1 cellular context compared by ENCODE assay signal in the genomic region with DNA sequence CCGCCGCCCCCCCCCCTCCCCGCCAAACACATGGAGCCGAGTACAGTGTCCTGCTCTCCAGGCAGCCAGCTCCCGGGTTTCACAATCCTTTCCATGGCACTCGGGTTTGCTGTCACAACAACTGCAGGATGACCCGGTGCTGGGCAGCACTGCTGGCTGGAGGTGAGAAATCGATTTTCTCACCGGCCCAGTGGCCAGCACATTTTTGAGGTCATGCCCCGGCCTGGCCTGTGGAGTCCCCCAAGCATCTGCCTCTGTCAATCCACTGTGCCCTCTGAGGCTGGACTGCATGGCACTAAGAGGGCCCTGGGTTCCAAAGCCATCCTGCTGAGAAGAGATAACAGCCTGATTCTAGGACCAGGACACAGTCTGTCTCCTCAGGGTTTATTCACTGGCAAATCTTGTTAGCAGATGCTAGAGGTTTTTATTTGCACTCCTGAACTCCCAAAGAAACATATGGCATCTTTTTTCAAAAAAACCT.
TF ChIP-seq lines count a peak whose summit lies in the region.

No MANE protein-coding gene starts in this region.

TF ChIP-seq in HepG2, 621 proteins besides CTCF, POLR2A, EP300 and RAD21 (continued from another document and continues in another):
- TF ChIP-seq, protein P1, sequence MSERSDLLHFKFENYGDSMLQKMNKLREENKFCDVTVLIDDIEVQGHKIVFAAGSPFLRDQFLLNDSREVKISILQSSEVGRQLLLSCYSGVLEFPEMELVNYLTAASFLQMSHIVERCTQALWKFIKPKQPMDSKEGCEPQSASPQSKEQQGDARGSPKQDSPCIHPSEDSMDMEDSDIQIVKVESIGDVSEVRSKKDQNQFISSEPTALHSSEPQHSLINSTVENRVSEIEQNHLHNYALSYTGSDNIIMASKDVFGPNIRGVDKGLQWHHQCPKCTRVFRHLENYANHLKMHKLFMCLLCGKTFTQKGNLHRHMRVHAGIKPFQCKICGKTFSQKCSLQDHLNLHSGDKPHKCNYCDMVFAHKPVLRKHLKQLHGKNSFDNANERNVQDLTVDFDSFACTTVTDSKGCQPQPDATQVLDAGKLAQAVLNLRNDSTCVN (CRISPR knock-in tag; IDR thresholded peaks at IDR 0.05; ENCODE audit: borderline replicate concordance): no peak
- TF ChIP-seq ZNF546 (CRISPR knock-in tag; conservative IDR thresholded peaks at IDR 0.05) (no peak), SRSF9 (IDR thresholded peaks at IDR 0.05; ENCODE audit: borderline replicate concordance, insufficient read depth, low read depth, low read length, poor library complexity, severe bottlenecking) (no peak), KDM1A (CRISPR knock-in tag; IDR thresholded peaks at IDR 0.05) (peak; percentile 76; the same call in 1 of the 2 replicates), CAMTA2 (CRISPR knock-in tag; IDR thresholded peaks at IDR 0.05; ENCODE audit: borderline replicate concordance) (no peak), ZBTB34 (CRISPR knock-in tag; IDR thresholded peaks at IDR 0.05) (no peak), SMAD3 (CRISPR knock-in tag; IDR thresholded peaks at IDR 0.05) (peak; percentile 69; the same call in 1 of the 2 replicates), ZNF33A (CRISPR knock-in tag; IDR thresholded peaks at IDR 0.05; ENCODE audit: borderline replicate concordance) (no peak), MIER3 (CRISPR knock-in tag; IDR thresholded peaks at IDR 0.05; ENCODE audit: borderline replicate concordance) (no peak), ZNF572 (CRISPR knock-in tag; IDR thresholded peaks at IDR 0.05) (no peak), ZNF841 (CRISPR knock-in tag; IDR thresholded peaks at IDR 0.05; ENCODE audit: borderline replicate concordance) (no peak), ZNF839 (CRISPR knock-in tag; IDR thresholded peaks at IDR 0.05; ENCODE audit: borderline replicate concordance) (no peak), MBNL3 (CRISPR knock-in tag; conservative IDR thresholded peaks at IDR 0.05) (no peak), HMG20A (CRISPR knock-in tag; IDR thresholded peaks at IDR 0.05; ENCODE audit: borderline replicate concordance) (no peak), HOXA3 (CRISPR knock-in tag; IDR thresholded peaks at IDR 0.05) (peak; percentile 68; the same call in 1 of the 2 replicates), ZNF280B (CRISPR knock-in tag; IDR thresholded peaks at IDR 0.05; ENCODE audit: borderline replicate concordance) (no peak), ZBTB4 (CRISPR knock-in tag; IDR thresholded peaks at IDR 0.05; ENCODE audit: borderline replicate concordance) (no peak), ZNF225 (CRISPR knock-in tag; IDR thresholded peaks at IDR 0.05) (no peak), PLRG1 (conservative IDR thresholded peaks at IDR 0.05) (no peak), ZBTB1 (CRISPR knock-in tag; IDR thresholded peaks at IDR 0.05; ENCODE audit: borderline replicate concordance) (no peak), ZNF512 (CRISPR knock-in tag; IDR thresholded peaks at IDR 0.05) (no peak), NFIC (IDR thresholded peaks at IDR 0.05; ENCODE audit: low read length) (no peak), ZBTB25 (CRISPR knock-in tag; IDR thresholded peaks at IDR 0.05) (no peak), TRAFD1 (CRISPR knock-in tag; IDR thresholded peaks at IDR 0.05; ENCODE audit: borderline replicate concordance) (no peak), KDM3A (CRISPR knock-in tag; IDR thresholded peaks at IDR 0.05; ENCODE audit: low read depth) (no peak), ZNF263 (CRISPR knock-in tag; IDR thresholded peaks at IDR 0.05) (no peak), ZNF614 (CRISPR knock-in tag; IDR thresholded peaks at IDR 0.05; ENCODE audit: borderline replicate concordance) (0 out of 2 replicates have a peak, but pooled peaks have one; percentile 32), ZNF569 (CRISPR knock-in tag; IDR thresholded peaks at IDR 0.05; ENCODE audit: borderline replicate concordance) (no peak), TFDP2 (CRISPR knock-in tag; IDR thresholded peaks at IDR 0.05) (peak; percentile 18; the same call in 1 of the 2 replicates)
- TF ChIP-seq, protein P2, sequence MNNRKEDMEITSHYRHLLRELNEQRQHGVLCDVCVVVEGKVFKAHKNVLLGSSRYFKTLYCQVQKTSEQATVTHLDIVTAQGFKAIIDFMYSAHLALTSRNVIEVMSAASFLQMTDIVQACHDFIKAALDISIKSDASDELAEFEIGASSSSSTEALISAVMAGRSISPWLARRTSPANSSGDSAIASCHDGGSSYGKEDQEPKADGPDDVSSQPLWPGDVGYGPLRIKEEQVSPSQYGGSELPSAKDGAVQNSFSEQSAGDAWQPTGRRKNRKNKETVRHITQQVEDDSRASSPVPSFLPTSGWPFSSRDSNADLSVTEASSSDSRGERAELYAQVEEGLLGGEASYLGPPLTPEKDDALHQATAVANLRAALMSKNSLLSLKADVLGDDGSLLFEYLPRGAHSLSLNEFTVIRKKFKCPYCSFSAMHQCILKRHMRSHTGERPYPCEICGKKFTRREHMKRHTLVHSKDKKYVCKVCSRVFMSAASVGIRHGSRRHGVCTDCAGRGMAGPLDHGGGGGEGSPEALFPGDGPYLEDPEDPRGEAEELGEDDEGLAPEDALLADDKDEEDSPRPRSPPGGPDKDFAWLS (CRISPR knock-in tag; IDR thresholded peaks at IDR 0.05; ENCODE audit: borderline replicate concordance): no peak
- TF ChIP-seq, protein P3, sequence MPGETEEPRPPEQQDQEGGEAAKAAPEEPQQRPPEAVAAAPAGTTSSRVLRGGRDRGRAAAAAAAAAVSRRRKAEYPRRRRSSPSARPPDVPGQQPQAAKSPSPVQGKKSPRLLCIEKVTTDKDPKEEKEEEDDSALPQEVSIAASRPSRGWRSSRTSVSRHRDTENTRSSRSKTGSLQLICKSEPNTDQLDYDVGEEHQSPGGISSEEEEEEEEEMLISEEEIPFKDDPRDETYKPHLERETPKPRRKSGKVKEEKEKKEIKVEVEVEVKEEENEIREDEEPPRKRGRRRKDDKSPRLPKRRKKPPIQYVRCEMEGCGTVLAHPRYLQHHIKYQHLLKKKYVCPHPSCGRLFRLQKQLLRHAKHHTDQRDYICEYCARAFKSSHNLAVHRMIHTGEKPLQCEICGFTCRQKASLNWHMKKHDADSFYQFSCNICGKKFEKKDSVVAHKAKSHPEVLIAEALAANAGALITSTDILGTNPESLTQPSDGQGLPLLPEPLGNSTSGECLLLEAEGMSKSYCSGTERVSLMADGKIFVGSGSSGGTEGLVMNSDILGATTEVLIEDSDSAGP (CRISPR knock-in tag; IDR thresholded peaks at IDR 0.05; ENCODE audit: borderline replicate concordance): peak; percentile 40
- TF ChIP-seq, protein P4, sequence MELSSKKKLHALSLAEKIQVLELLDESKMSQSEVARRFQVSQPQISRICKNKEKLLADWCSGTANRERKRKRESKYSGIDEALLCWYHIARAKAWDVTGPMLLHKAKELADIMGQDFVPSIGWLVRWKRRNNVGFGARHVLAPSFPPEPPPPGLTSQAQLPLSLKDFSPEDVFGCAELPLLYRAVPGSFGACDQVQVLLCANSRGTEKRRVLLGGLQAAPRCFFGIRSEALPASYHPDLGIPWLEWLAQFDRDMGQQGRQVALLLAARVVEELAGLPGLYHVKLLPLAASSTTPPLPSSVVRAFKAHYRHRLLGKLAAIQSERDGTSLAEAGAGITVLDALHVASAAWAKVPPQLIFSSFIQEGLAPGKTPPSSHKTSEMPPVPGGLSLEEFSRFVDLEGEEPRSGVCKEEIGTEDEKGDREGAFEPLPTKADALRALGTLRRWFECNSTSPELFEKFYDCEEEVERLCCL (CRISPR knock-in tag; IDR thresholded peaks at IDR 0.05; ENCODE audit: borderline replicate concordance): no peak
